Comparison of ENCODE assay signal across 15 cellular contexts in genomic region chr16:65229191-65229662, GRCh38.
DNase-seq lines count a peak whose midpoint lies in the region; ATAC-seq and TF ChIP-seq lines count a peak whose summit lies in the region.
"Had no signal": no experiment of that assay in that cellular context is flagged by ENCODE, and none has a peak within 500 bp of the region (broad histone marks: within the 10 kb centered on the region; RNA-seq: fewer than 3 reads in every experiment).

No MANE protein-coding gene starts in this region.

- TF ChIP-seq CTCF in fibroblast of villous mesenchyme (IDR thresholded peaks at IDR 0.05; ENCODE audit: insufficient read depth, low read depth, low read length) (no peak), tibial nerve (IDR thresholded peaks at IDR 0.05) (no peak), gastrocnemius medialis (IDR thresholded peaks at IDR 0.05 in 4 of 5, conservative IDR thresholded peaks at IDR 0.05 in 1 of 5) (no peak), right atrium auricular region (IDR thresholded peaks at IDR 0.05) (no peak)

- H3K4me3 ChIP-seq in fibroblast of villous mesenchyme (ENCODE audit: low read depth, low read length) (no peak overlapping the region), tibial nerve (no peak overlapping the region), gastrocnemius medialis (no peak overlapping the region), right atrium auricular region (no peak overlapping the region)
- H3K4me3 ChIP-seq: lower lobe of right lung had no signal

- ATAC-seq in gastrocnemius medialis (no peak), HG03521 (IDR thresholded peaks at IDR 0.05; ENCODE audit: unreplicated experiment) (no peak)
- ATAC-seq: lower lobe of right lung; PC-3; sciatic nerve; stimulated activated naive B cell treated with anti-CD40 and anti-IgM and Interleukin-4, amounts not matched to agents 10 μg/mL and 1 μg/mL and 100 μg/mL, for 72 hours had no signal

- H3K27ac ChIP-seq in tibial nerve (no peak overlapping the region), gastrocnemius medialis (no peak overlapping the region), right atrium auricular region (no peak overlapping the region)
- H3K27ac ChIP-seq: lower lobe of right lung had no signal

- H3K27me3 ChIP-seq in tibial nerve: no peaks in the 10 kb centered on the region
- no peaks in the 10 kb centered on the region for H3K27me3 ChIP-seq in gastrocnemius medialis
- no peaks in the 10 kb centered on the region for H3K27me3 ChIP-seq in right atrium auricular region

- DNase-seq in GM04504 (ENCODE audit: low read depth): peak; percentile 3
- DNase-seq in NCI-H460 (ENCODE audit: extremely low read depth, low read depth): peak; percentile 100
- DNase-seq in fibroblast of villous mesenchyme (ENCODE audit: low read depth): peak; percentile 88
- no peak for DNase-seq in tibial nerve (ENCODE audit: low spot score in 2 of 2)
- no peak for DNase-seq in gastrocnemius medialis
- no peak for DNase-seq in right atrium auricular region (ENCODE audit: low spot score)
- DNase-seq: activated CD4-positive, alpha-beta T cell treated with anti-CD3 and anti-CD28 coated beads, Interleukin-2, amount 50 U/mL, for 4 hours; anterior cingulate cortex; CD4-positive, CD25-positive, alpha-beta regulatory T cell; lower lobe of right lung; NCI-H1436 treated with DMSO at 0.1 percent for 48 hours; PC-3; stimulated activated naive B cell treated with anti-CD40 and anti-IgM and Interleukin-4, amounts not matched to agents 10 μg/mL and 1 μg/mL and 100 μg/mL, for 72 hours had no signal

- in situ Hi-C loops in gastrocnemius medialis (cut with MboI; ENCODE audit: low sequenced_read_pairs in 4 of 4): no loop called here

- no peaks in the 10 kb centered on the region for H3K4me1 ChIP-seq in tibial nerve
- H3K4me1 ChIP-seq in gastrocnemius medialis: no peaks in the 10 kb centered on the region
- H3K4me1 ChIP-seq in right atrium auricular region: no peaks in the 10 kb centered on the region
- H3K4me1 ChIP-seq: lower lobe of right lung had no signal

- no peaks in the 10 kb centered on the region for H3K9me3 ChIP-seq in tibial nerve
- H3K9me3 ChIP-seq in gastrocnemius medialis: no peaks in the 10 kb centered on the region
- no peaks in the 10 kb centered on the region for H3K9me3 ChIP-seq in right atrium auricular region
- H3K9me3 ChIP-seq: lower lobe of right lung had no signal

- WGBS in tibial nerve, 2 donors: 89 to 94% methylated on average over 3 of the region's 3 CpGs

- no peak for TF ChIP-seq EP300 in tibial nerve (IDR thresholded peaks at IDR 0.05)

- intact Hi-C loops in gastrocnemius medialis (cut with DNase I; ENCODE audit: low total_unique reads): no loop called here

- no peak for TF ChIP-seq POLR2A in tibial nerve (IDR thresholded peaks at IDR 0.05)
- TF ChIP-seq POLR2A in gastrocnemius medialis (IDR thresholded peaks at IDR 0.05): no peak

- H3K36me3 ChIP-seq in tibial nerve (no peaks in the 10 kb centered on the region), gastrocnemius medialis (no peaks in the 10 kb centered on the region), right atrium auricular region (no peaks in the 10 kb centered on the region)
- H3K36me3 ChIP-seq: lower lobe of right lung had no signal

Comparison
In these comparisons a context has a peak if more than half of its experiments do, and no peak if none do; other contexts are left out.
1. DNase-seq: peak in GM04504 (single experiment), NCI-H460 (single experiment) and fibroblast of villous mesenchyme (single experiment); none in tibial nerve (0 of 2), gastrocnemius medialis (0 of 2) and right atrium auricular region (single experiment).